18 cellular contexts compared by ENCODE assay signal in the genomic region with DNA sequence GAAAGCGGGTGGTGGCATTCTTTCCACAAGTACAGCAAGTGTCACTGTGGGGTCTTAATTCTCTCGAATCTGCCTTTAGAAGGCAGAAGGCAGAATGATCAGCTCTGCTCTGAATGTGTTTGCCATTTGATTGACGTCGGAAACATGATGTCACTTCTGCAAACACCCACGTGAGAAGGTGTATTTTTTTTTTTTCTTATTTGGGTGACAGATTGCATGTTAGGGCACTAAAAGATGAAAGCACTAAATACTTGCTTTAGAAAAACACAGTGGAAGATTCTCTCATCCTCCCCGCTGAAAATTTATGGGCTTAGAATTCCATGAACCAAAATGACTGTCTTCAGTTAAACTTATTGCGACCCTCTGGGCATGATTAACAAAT.
"Had no signal": no experiment of that assay in that cellular context is flagged by ENCODE, and none has a peak within 500 bp of the region (broad histone marks: within the 10 kb centered on the region; RNA-seq: fewer than 3 reads in every experiment).

No MANE protein-coding gene starts in this region.

- FAIRE-seq: small intestine, urothelium cell line had no signal

- H3K27ac ChIP-seq: neural progenitor cell, right lobe of liver had no signal

- H3K27me3 Mint-ChIP-seq: activated CD4-positive, alpha-beta memory T cell treated with anti-CD3 and anti-CD28 coated beads for 36 hours had no signal

- H3K27me3 ChIP-seq: neural progenitor cell, right lobe of liver had no signal

- H3K9me3 ChIP-seq: right lobe of liver had no signal

- H3K27ac Mint-ChIP-seq: activated CD4-positive, alpha-beta memory T cell treated with anti-CD3 and anti-CD28 coated beads for 36 hours; activated naive CD4-positive, alpha-beta T cell treated with anti-CD3 and anti-CD28 coated beads, Interleukin-2, amount 50 U/mL, for 72 hours; activated T-helper 1 cell treated with anti-CD3 and anti-CD28 coated beads, Interleukin-12 subunit alpha, Interleukin-12 subunit beta, Interleukin-2, Interleukin-4 antibody, amounts not matched to agents 30 ng/mL and 10 ng/mL and 1 ng/mL, durations not matched to agents 14 hours and 24 hours and 36 hours; neural progenitor cell; stimulated activated memory B cell treated with anti-CD40 and anti-IgM and Interleukin-4, amounts not matched to agents 10 μg/mL and 1 μg/mL and 100 μg/mL, for 72 hours had no signal

- H3K9me3 Mint-ChIP-seq: activated CD4-positive, alpha-beta memory T cell treated with anti-CD3 and anti-CD28 coated beads for 36 hours; activated naive CD4-positive, alpha-beta T cell treated with anti-CD3 and anti-CD28 coated beads, Interleukin-2, amount 50 U/mL, for 72 hours; activated T-helper 1 cell treated with anti-CD3 and anti-CD28 coated beads, Interleukin-12 subunit alpha, Interleukin-12 subunit beta, Interleukin-2, Interleukin-4 antibody, amounts not matched to agents 30 ng/mL and 10 ng/mL and 1 ng/mL, durations not matched to agents 14 hours and 24 hours and 36 hours; neural progenitor cell had no signal

- H3K4me1 Mint-ChIP-seq: stimulated activated memory B cell treated with anti-CD40 and anti-IgM and Interleukin-4, amounts not matched to agents 10 μg/mL and 1 μg/mL and 100 μg/mL, for 72 hours had no signal

- H3K4me3 ChIP-seq: neural progenitor cell, right lobe of liver had no signal

- H3K36me3 ChIP-seq: neural progenitor cell had no signal

- DNase-seq: activated CD4-positive, alpha-beta memory T cell treated with anti-CD3 and anti-CD28 coated beads for 36 hours; activated CD4-positive, alpha-beta T cell treated with anti-CD3 and anti-CD28 coated beads for 4 hours; activated gamma-delta T cell treated with Interleukin-2 at 50 U/mL for 16 hours; activated T-cell treated with anti-CD3 and anti-CD28 coated beads for 4 hours; effector memory CD4-positive, alpha-beta T cell; foreskin melanocyte; glutamatergic neuron; hypothalamus; islet precursor cell; right lobe of liver; small intestine; stimulated activated CD4-positive, alpha-beta T cell treated with anti-CD3 and anti-CD28 coated beads, Interleukin-15, amount 100 ng/mL, for 24 hours; stimulated activated CD4-positive, alpha-beta T cell treated with anti-CD3 and anti-CD28 coated beads, Interleukin-4, amount 100 ng/mL, for 1 hour had no signal

- H3K4me3 Mint-ChIP-seq: activated CD4-positive, alpha-beta memory T cell treated with anti-CD3 and anti-CD28 coated beads for 36 hours; activated T-helper 1 cell treated with anti-CD3 and anti-CD28 coated beads, Interleukin-12 subunit alpha, Interleukin-12 subunit beta, Interleukin-2, Interleukin-4 antibody, amounts not matched to agents 30 ng/mL and 10 ng/mL and 1 ng/mL, durations not matched to agents 14 hours and 24 hours and 36 hours; neural progenitor cell; stimulated activated memory B cell treated with anti-CD40 and anti-IgM and Interleukin-4, amounts not matched to agents 10 μg/mL and 1 μg/mL and 100 μg/mL, for 72 hours had no signal

- H3K36me3 Mint-ChIP-seq: activated CD4-positive, alpha-beta memory T cell treated with anti-CD3 and anti-CD28 coated beads for 36 hours; activated naive CD4-positive, alpha-beta T cell treated with anti-CD3 and anti-CD28 coated beads, Interleukin-2, amount 50 U/mL, for 72 hours; stimulated activated memory B cell treated with anti-CD40 and anti-IgM and Interleukin-4, amounts not matched to agents 10 μg/mL and 1 μg/mL and 100 μg/mL, for 72 hours had no signal
